In genomic region chr16:20878682-20879147, GRCh38 we compare ENCODE assay signal across 1 cellular context.
A peak's percentile ranks its signal among the peaks of the same experiment; 100 is the strongest.
TF ChIP-seq lines count a peak whose summit lies in the region.

No MANE protein-coding gene starts in this region.

TF ChIP-seq in HepG2, 621 proteins besides CTCF, POLR2A, EP300 and RAD21 (continued from another document and continues in another):
- peak; percentile 38; the same call in 1 of the 2 replicates for TF ChIP-seq HNF1A (IDR thresholded peaks at IDR 0.05; ENCODE audit: low read depth)
- peak; percentile 29; the same call in 1 of the 2 replicates for TF ChIP-seq HNF1A (CRISPR knock-in tag; IDR thresholded peaks at IDR 0.05; ENCODE audit: borderline replicate concordance)
- no peak; the same call in 1 of the 2 replicates for TF ChIP-seq MAZ (IDR thresholded peaks at IDR 0.05; ENCODE audit: borderline replicate concordance, low read depth, low read length)
- TF ChIP-seq MAZ (CRISPR knock-in tag; IDR thresholded peaks at IDR 0.05; ENCODE audit: low read depth) = no peak
- TF ChIP-seq, protein P1, sequence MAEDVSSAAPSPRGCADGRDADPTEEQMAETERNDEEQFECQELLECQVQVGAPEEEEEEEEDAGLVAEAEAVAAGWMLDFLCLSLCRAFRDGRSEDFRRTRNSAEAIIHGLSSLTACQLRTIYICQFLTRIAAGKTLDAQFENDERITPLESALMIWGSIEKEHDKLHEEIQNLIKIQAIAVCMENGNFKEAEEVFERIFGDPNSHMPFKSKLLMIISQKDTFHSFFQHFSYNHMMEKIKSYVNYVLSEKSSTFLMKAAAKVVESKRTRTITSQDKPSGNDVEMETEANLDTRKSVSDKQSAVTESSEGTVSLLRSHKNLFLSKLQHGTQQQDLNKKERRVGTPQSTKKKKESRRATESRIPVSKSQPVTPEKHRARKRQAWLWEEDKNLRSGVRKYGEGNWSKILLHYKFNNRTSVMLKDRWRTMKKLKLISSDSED (CRISPR knock-in tag; IDR thresholded peaks at IDR 0.05) = no peak
- TF ChIP-seq ZNF7 (CRISPR knock-in tag; IDR thresholded peaks at IDR 0.05) = no peak
- TF ChIP-seq PHF21A (CRISPR knock-in tag; IDR thresholded peaks at IDR 0.05) = peak; percentile 67
- no peak for TF ChIP-seq RARG (CRISPR knock-in tag; IDR thresholded peaks at IDR 0.05; ENCODE audit: low read depth)
- TF ChIP-seq, protein P2, sequence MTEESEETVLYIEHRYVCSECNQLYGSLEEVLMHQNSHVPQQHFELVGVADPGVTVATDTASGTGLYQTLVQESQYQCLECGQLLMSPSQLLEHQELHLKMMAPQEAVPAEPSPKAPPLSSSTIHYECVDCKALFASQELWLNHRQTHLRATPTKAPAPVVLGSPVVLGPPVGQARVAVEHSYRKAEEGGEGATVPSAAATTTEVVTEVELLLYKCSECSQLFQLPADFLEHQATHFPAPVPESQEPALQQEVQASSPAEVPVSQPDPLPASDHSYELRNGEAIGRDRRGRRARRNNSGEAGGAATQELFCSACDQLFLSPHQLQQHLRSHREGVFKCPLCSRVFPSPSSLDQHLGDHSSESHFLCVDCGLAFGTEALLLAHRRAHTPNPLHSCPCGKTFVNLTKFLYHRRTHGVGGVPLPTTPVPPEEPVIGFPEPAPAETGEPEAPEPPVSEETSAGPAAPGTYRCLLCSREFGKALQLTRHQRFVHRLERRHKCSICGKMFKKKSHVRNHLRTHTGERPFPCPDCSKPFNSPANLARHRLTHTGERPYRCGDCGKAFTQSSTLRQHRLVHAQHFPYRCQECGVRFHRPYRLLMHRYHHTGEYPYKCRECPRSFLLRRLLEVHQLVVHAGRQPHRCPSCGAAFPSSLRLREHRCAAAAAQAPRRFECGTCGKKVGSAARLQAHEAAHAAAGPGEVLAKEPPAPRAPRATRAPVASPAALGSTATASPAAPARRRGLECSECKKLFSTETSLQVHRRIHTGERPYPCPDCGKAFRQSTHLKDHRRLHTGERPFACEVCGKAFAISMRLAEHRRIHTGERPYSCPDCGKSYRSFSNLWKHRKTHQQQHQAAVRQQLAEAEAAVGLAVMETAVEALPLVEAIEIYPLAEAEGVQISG (CRISPR knock-in tag; IDR thresholded peaks at IDR 0.05) = no peak
- no peak for TF ChIP-seq MED1 (CRISPR knock-in tag; IDR thresholded peaks at IDR 0.05)
- peak; percentile 8; the same call in 1 of the 2 replicates for TF ChIP-seq TGIF2 (CRISPR knock-in tag; IDR thresholded peaks at IDR 0.05)
- no peak for TF ChIP-seq CEBPB (IDR thresholded peaks at IDR 0.05; ENCODE audit: borderline replicate concordance, low read depth, low read length)
- TF ChIP-seq ZBTB38 (CRISPR knock-in tag; IDR thresholded peaks at IDR 0.05) = 0 out of 2 replicates have a peak, but pooled peaks have one; percentile 47
- TF ChIP-seq, protein P3, sequence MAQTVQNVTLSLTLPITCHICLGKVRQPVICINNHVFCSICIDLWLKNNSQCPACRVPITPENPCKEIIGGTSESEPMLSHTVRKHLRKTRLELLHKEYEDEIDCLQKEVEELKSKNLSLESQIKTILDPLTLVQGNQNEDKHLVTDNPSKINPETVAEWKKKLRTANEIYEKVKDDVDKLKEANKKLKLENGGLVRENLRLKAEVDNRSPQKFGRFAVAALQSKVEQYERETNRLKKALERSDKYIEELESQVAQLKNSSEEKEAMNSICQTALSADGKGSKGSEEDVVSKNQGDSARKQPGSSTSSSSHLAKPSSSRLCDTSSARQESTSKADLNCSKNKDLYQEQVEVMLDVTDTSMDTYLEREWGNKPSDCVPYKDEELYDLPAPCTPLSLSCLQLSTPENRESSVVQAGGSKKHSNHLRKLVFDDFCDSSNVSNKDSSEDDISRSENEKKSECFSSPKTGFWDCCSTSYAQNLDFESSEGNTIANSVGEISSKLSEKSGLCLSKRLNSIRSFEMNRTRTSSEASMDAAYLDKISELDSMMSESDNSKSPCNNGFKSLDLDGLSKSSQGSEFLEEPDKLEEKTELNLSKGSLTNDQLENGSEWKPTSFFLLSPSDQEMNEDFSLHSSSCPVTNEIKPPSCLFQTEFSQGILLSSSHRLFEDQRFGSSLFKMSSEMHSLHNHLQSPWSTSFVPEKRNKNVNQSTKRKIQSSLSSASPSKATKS (CRISPR knock-in tag; IDR thresholded peaks at IDR 0.05) = no peak
- TF ChIP-seq, protein P4, sequence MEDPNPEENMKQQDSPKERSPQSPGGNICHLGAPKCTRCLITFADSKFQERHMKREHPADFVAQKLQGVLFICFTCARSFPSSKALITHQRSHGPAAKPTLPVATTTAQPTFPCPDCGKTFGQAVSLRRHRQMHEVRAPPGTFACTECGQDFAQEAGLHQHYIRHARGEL (CRISPR knock-in tag; IDR thresholded peaks at IDR 0.05) = no peak
- no peak for TF ChIP-seq ZNF652 (CRISPR knock-in tag; IDR thresholded peaks at IDR 0.05; ENCODE audit: borderline replicate concordance, low read depth)
- TF ChIP-seq, protein P5, sequence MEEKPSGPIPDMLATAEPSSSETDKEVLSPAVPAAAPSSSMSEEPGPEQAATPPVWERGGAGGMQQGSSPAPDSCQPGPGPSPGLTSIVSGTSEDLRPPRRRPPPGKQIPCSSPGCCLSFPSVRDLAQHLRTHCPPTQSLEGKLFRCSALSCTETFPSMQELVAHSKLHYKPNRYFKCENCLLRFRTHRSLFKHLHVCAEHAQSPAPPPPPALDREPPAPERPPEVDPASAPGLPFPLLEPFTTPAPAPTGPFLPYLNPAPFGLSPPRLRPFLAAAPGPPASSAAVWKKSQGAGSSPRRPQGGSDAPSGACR (CRISPR knock-in tag; IDR thresholded peaks at IDR 0.05) = no peak
- no peak for TF ChIP-seq NBN (conservative IDR thresholded peaks at IDR 0.05)
- TF ChIP-seq ZNF124 (CRISPR knock-in tag; IDR thresholded peaks at IDR 0.05) = no peak; the same call in 1 of the 2 replicates
- TF ChIP-seq PHF20 (CRISPR knock-in tag; IDR thresholded peaks at IDR 0.05) = no peak
- no peak for TF ChIP-seq HHEX (CRISPR knock-in tag; IDR thresholded peaks at IDR 0.05)
- TF ChIP-seq SUZ12 (IDR thresholded peaks at IDR 0.05; ENCODE audit: low read depth, low read length) = no peak
- 0 out of 2 replicates have a peak, but pooled peaks have one; percentile 37 for TF ChIP-seq RCOR2 (CRISPR knock-in tag; IDR thresholded peaks at IDR 0.05)
- TF ChIP-seq NFKB2 (CRISPR knock-in tag; IDR thresholded peaks at IDR 0.05; ENCODE audit: borderline replicate concordance) = no peak
- TF ChIP-seq FOXC1 (CRISPR knock-in tag; IDR thresholded peaks at IDR 0.05; ENCODE audit: borderline replicate concordance) = no peak
- no peak for TF ChIP-seq HINFP (CRISPR knock-in tag; IDR thresholded peaks at IDR 0.05; ENCODE audit: low read depth)
- no peak; the same call in 1 of the 2 replicates for TF ChIP-seq ZNF746 (CRISPR knock-in tag; IDR thresholded peaks at IDR 0.05)
- TF ChIP-seq ARNT2 (CRISPR knock-in tag; IDR thresholded peaks at IDR 0.05; ENCODE audit: low read depth) = no peak
- no peak for TF ChIP-seq ZFP1 (CRISPR knock-in tag; IDR thresholded peaks at IDR 0.05)
- TF ChIP-seq ZNF747 (CRISPR knock-in tag; IDR thresholded peaks at IDR 0.05; ENCODE audit: borderline replicate concordance) = no peak
- TF ChIP-seq ZNF121 (CRISPR knock-in tag; IDR thresholded peaks at IDR 0.05) = no peak
- TF ChIP-seq, protein P6, sequence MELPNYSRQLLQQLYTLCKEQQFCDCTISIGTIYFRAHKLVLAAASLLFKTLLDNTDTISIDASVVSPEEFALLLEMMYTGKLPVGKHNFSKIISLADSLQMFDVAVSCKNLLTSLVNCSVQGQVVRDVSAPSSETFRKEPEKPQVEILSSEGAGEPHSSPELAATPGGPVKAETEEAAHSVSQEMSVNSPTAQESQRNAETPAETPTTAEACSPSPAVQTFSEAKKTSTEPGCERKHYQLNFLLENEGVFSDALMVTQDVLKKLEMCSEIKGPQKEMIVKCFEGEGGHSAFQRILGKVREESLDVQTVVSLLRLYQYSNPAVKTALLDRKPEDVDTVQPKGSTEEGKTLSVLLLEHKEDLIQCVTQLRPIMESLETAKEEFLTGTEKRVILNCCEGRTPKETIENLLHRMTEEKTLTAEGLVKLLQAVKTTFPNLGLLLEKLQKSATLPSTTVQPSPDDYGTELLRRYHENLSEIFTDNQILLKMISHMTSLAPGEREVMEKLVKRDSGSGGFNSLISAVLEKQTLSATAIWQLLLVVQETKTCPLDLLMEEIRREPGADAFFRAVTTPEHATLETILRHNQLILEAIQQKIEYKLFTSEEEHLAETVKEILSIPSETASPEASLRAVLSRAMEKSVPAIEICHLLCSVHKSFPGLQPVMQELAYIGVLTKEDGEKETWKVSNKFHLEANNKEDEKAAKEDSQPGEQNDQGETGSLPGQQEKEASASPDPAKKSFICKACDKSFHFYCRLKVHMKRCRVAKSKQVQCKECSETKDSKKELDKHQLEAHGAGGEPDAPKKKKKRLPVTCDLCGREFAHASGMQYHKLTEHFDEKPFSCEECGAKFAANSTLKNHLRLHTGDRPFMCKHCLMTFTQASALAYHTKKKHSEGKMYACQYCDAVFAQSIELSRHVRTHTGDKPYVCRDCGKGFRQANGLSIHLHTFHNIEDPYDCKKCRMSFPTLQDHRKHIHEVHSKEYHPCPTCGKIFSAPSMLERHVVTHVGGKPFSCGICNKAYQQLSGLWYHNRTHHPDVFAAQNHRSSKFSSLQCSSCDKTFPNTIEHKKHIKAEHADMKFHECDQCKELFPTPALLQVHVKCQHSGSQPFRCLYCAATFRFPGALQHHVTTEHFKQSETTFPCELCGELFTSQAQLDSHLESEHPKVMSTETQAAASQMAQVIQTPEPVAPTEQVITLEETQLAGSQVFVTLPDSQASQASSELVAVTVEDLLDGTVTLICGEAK (IDR thresholded peaks at IDR 0.05) = no peak
- TF ChIP-seq, protein P6 (CRISPR knock-in tag; IDR thresholded peaks at IDR 0.05) = no peak
- no peak for TF ChIP-seq MTERF4 (CRISPR knock-in tag; IDR thresholded peaks at IDR 0.05)
- no peak for TF ChIP-seq SATB2 (CRISPR knock-in tag; IDR thresholded peaks at IDR 0.05)
- no peak for TF ChIP-seq SP140L (CRISPR knock-in tag; IDR thresholded peaks at IDR 0.05; ENCODE audit: borderline replicate concordance)
- TF ChIP-seq ATRX (CRISPR knock-in tag; IDR thresholded peaks at IDR 0.05; ENCODE audit: borderline replicate concordance) = no peak
